In the genomic region with DNA sequence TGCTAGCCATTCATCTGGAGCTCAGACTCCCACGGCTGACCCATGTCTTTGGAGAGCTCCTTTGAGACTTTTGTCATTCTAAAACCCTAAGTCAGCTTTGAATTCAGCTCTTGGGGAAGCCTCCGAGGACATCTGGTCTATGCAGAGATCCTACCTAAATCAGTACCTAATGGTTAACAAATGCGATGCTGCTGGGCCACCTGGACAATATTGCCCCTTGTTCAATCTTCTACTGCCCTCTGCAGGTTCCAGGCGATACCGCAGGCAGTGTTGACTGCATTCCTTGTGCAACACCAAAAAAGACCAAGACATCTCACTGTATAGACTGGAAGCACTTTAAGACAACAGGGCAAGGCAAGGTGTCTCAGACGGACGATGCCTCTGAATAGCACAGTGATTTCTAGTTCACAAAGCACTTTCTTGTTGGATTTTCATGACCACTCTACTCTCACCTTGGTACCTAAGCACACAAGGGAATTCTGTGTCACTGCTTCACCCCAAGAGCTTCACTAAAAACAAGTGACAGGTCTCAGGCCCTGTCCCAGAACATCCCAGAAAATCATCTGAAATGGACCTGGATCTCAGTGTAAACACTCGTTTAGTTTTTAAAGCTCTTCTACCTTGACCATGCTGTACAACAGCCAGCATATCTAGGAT, we compare ENCODE assay signal across 8 cellular contexts.
DNase-seq lines count a peak whose midpoint lies in the region; ATAC-seq and TF ChIP-seq lines count a peak whose summit lies in the region.

No MANE protein-coding gene starts in this region.

- intact Hi-C loops in dorsolateral prefrontal cortex (cut with DNase I): loop anchor here (2.0 to 10.0 kb wide), 6 partner anchors 95 to 1169 kb away; no protein-coding TSS in a partner anchor

- ATAC-seq in GM18870 (IDR thresholded peaks at IDR 0.05; ENCODE audit: unreplicated experiment) (peak; percentile 72), HG03196 (IDR thresholded peaks at IDR 0.05; ENCODE audit: unreplicated experiment) (peak; percentile 84)

- DNase-seq in AG10803 (ENCODE audit: low read depth) (peak; percentile 78), NCI-H510A treated with DMSO at 0.1 percent for 48 hours (lab: John Stamatoyannopoulos, UW) (peak; percentile 86), dorsolateral prefrontal cortex (peak; percentile 69 to 90 (median 80)), lung microvascular endothelial cell (ENCODE audit: low read depth in 2 of 2) (peak; percentile 71 to 80)
- peak; percentile 59 to 73 for DNase-seq in activated CD4-positive, alpha-beta T cell treated with anti-CD3 and anti-CD28 coated beads, Interleukin-2, amount 50 U/mL, for 24 hours (ENCODE audit: low read depth in 1 of 2, low spot score in 1 of 2)
- peak; percentile 57 for DNase-seq in stimulated activated CD8-positive, alpha-beta memory T cell treated with anti-CD3 and anti-CD28 coated beads, Interleukin-15, amount 100 ng/mL, for 1 hour (ENCODE audit: low read depth)

- H3K4me3 ChIP-seq in AG10803 (ENCODE audit: low read length) (no peak overlapping the region), dorsolateral prefrontal cortex (no peak overlapping the region)

- peaks cover 0 to 6% (median 0%) of the 10 kb centered on the region in 45 donors for H3K27me3 ChIP-seq in dorsolateral prefrontal cortex

- H3K27ac ChIP-seq in dorsolateral prefrontal cortex: peak overlapping the region in 1 of 59 donors; percentile 13

- TF ChIP-seq CTCF in AG10803 (conservative IDR thresholded peaks at IDR 0.05; ENCODE audit: low read length): peak; percentile 100
- peak; percentile 75 to 98 (median 95) for TF ChIP-seq CTCF in dorsolateral prefrontal cortex (IDR thresholded peaks at IDR 0.05 in 54 of 56, conservative IDR thresholded peaks at IDR 0.05 in 2 of 56; ENCODE audit: low read depth in 1 of 56, partially characterized antibody in 56 of 56)
